8 cellular contexts compared by ENCODE assay signal in the genomic region with DNA sequence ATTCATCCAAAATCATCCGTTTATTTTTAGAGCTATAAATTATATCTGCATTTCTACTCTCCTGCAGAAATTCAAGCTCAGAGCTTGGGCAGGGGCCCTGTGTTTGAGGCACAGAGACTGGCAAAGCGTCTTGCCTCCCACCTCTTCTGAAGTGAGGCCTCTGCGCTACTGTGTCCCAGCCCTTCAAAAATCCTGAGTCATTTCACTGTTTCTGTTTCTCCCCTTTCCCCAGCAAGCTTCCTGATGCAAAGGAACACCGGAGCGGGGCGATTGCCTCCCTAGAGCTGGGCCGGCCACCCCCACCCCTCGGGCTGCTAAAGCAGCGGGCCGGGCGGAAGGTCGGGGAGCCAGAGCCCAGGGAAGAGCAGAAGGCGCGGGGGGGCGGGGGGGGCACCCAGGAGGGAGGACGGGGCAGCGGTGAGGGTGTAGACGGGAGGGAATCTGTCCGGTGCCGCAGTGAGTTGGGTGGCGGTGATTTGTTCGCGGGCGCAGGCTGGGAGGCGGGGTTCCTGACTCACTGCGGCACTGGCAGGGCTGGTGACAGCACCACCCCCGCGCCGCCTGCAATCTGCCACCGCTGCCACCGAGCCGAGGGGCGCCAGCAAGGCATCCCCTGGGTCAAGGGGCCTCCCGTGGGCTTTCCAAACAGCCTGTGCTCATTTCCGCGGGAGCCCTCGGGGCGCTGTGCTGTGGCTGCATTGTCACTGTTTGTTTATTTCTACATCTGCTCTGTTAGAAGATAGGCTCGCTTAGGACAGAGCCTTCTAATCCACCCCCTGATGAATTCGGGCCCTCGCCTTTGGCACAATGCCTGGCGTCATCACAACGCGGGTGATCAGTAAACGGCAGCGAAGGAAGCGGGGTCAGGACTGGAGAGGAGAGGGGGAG. TPM values are rescaled to one million over a fixed set of nuclear protein-coding genes. Genes with fewer than 3 reads are reported as not detected.
DNase-seq lines count a peak whose midpoint lies in the region; ATAC-seq and TF ChIP-seq lines count a peak whose summit lies in the region.

No MANE protein-coding gene starts in this region.

- DNase-seq in Calu3: peak; percentile 72
- DNase-seq in NCI-H1105 treated with DMSO at 0.1 percent for 48 hours (lab: John Stamatoyannopoulos, UW): peak; percentile 70
- peak; percentile 51 for DNase-seq in WTC11 (ENCODE audit: low spot score)
- peak; percentile 39 for DNase-seq in endothelial cell (ENCODE audit: low spot score)
- peak; percentile 9 to 44 (median 36) for DNase-seq in mucosa of descending colon
- no peak for DNase-seq in stimulated activated naive B cell treated with anti-CD40 and anti-IgM and Interleukin-4, amounts not matched to agents 10 μg/mL and 1 μg/mL and 100 μg/mL, for 72 hours

- H3K4me3 Mint-ChIP-seq in Calu3 (ENCODE audit: low read depth, unreplicated experiment) (peak overlapping the region; percentile 78), WTC11 (peak overlapping the region; percentile 82), endothelial cell (ENCODE audit: unreplicated experiment) (peak overlapping the region; percentile 87)
- peak overlapping the region; percentile 73 to 81 for H3K4me3 Mint-ChIP-seq in stimulated activated naive B cell treated with anti-CD40 and anti-IgM and Interleukin-4, amounts not matched to agents 10 μg/mL and 1 μg/mL and 100 μg/mL, for 72 hours

- H3K4me1 Mint-ChIP-seq in Calu3 (ENCODE audit: low read depth, unreplicated experiment) (no peaks in the 10 kb centered on the region), WTC11 (peaks cover 9% of the 10 kb centered on the region), endothelial cell (ENCODE audit: unreplicated experiment) (peaks cover 4% of the 10 kb centered on the region)
- H3K4me1 Mint-ChIP-seq in stimulated activated naive B cell treated with anti-CD40 and anti-IgM and Interleukin-4, amounts not matched to agents 10 μg/mL and 1 μg/mL and 100 μg/mL, for 72 hours: peaks cover 5 to 12% of the 10 kb centered on the region in 2 donors

- CTCF ChIA-PET in Calu3 (lab: Charles Lee): no interaction called here
- CTCF ChIA-PET in WTC11 (lab: Charles Lee): interaction anchor here (0.6 to 1.7 kb wide), 4 partner anchors 46 to 616 kb away, joined by 3 to 6 read pairs (median 5); a partner anchor contains a TSS

- H3K4me3 ChIP-seq in mucosa of descending colon: no peak overlapping the region

- peaks cover 3% of the 10 kb centered on the region for H3K9me3 Mint-ChIP-seq in Calu3 (ENCODE audit: low read depth, unreplicated experiment)
- peaks cover 10% of the 10 kb centered on the region for H3K9me3 Mint-ChIP-seq in WTC11
- no peaks in the 10 kb centered on the region for H3K9me3 Mint-ChIP-seq in endothelial cell (ENCODE audit: unreplicated experiment)
- H3K9me3 Mint-ChIP-seq in stimulated activated naive B cell treated with anti-CD40 and anti-IgM and Interleukin-4, amounts not matched to agents 10 μg/mL and 1 μg/mL and 100 μg/mL, for 72 hours: peaks cover 6 to 9% of the 10 kb centered on the region in 2 donors

- H3K36me3 Mint-ChIP-seq in Calu3 (ENCODE audit: insufficient read depth, unreplicated experiment) (peaks cover 10% of the 10 kb centered on the region), WTC11 (no peaks in the 10 kb centered on the region), endothelial cell (ENCODE audit: low read depth, unreplicated experiment) (no peaks in the 10 kb centered on the region)
- peaks cover 0 to 3% of the 10 kb centered on the region in 2 donors for H3K36me3 Mint-ChIP-seq in stimulated activated naive B cell treated with anti-CD40 and anti-IgM and Interleukin-4, amounts not matched to agents 10 μg/mL and 1 μg/mL and 100 μg/mL, for 72 hours

- BruUV-seq in Calu3 (replicated peaks; lab: Mats Ljungman, UMichigan): no TSS peak

- no peaks in the 10 kb centered on the region for H3K4me1 ChIP-seq in mucosa of descending colon (ENCODE audit: low read depth)

- H3K36me3 ChIP-seq in mucosa of descending colon (ENCODE audit: low read depth): no peaks in the 10 kb centered on the region

- intact Hi-C loops in Calu3 (cut with micrococcal nuclease; ENCODE audit: unreplicated experiment) (no loop called here), mucosa of descending colon (cut with DNase I, micrococcal nuclease) (no loop called here)

- TF ChIP-seq CTCF in Calu3 (IDR thresholded peaks at IDR 0.05; ENCODE audit: unreplicated experiment) (no peak), WTC11 (IDR thresholded peaks at IDR 0.05) (no peak), endothelial cell (IDR thresholded peaks at IDR 0.05; ENCODE audit: unreplicated experiment) (no peak), mucosa of descending colon (IDR thresholded peaks at IDR 0.05) (no peak)

- H3K9me3 ChIP-seq in mucosa of descending colon: no peaks in the 10 kb centered on the region

- H3K27me3 Mint-ChIP-seq in Calu3 (ENCODE audit: unreplicated experiment) (peaks cover 25% of the 10 kb centered on the region), WTC11 (ENCODE audit: low read depth) (peaks cover 32% of the 10 kb centered on the region), endothelial cell (ENCODE audit: unreplicated experiment) (peaks cover 3% of the 10 kb centered on the region)
- H3K27me3 Mint-ChIP-seq in stimulated activated naive B cell treated with anti-CD40 and anti-IgM and Interleukin-4, amounts not matched to agents 10 μg/mL and 1 μg/mL and 100 μg/mL, for 72 hours: peaks cover 42 to 50% of the 10 kb centered on the region in 2 donors

- H3K27ac Mint-ChIP-seq in Calu3 (ENCODE audit: unreplicated experiment) (peak overlapping the region; percentile 42), WTC11 (peak overlapping the region; percentile 54; the same call in 1 of the 2 replicates), endothelial cell (ENCODE audit: unreplicated experiment) (peak overlapping the region; percentile 33)
- peak overlapping the region; percentile 92 for H3K27ac Mint-ChIP-seq in stimulated activated naive B cell treated with anti-CD40 and anti-IgM and Interleukin-4, amounts not matched to agents 10 μg/mL and 1 μg/mL and 100 μg/mL, for 72 hours

- POLR2A ChIA-PET in WTC11 (lab: Charles Lee): no interaction called here

- peak; percentile 89 for ATAC-seq in WTC11
- peak; percentile 81 for ATAC-seq in mucosa of descending colon
- ATAC-seq in stimulated activated naive B cell treated with anti-CD40 and anti-IgM and Interleukin-4, amounts not matched to agents 10 μg/mL and 1 μg/mL and 100 μg/mL, for 72 hours (replicated peaks): peak; percentile 74 to 89
- ATAC-seq in HG02973 (IDR thresholded peaks at IDR 0.05; ENCODE audit: unreplicated experiment): no peak
- no peak for ATAC-seq in GM21447 (IDR thresholded peaks at IDR 0.05; ENCODE audit: unreplicated experiment)

TF ChIP-seq in WTC11, 78 proteins besides CTCF, POLR2A, EP300 and RAD21:
- TF ChIP-seq, protein P1, sequence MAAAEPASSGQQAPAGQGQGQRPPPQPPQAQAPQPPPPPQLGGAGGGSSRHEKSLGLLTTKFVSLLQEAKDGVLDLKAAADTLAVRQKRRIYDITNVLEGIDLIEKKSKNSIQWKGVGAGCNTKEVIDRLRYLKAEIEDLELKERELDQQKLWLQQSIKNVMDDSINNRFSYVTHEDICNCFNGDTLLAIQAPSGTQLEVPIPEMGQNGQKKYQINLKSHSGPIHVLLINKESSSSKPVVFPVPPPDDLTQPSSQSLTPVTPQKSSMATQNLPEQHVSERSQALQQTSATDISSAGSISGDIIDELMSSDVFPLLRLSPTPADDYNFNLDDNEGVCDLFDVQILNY (CRISPR knock-in tag; IDR thresholded peaks at IDR 0.05): no peak
- TF ChIP-seq FOXK1 (CRISPR knock-in tag; IDR thresholded peaks at IDR 0.05) (0 out of 2 replicates have a peak, but pooled peaks have one; percentile 28), ZNF396 (CRISPR knock-in tag; IDR thresholded peaks at IDR 0.05; ENCODE audit: borderline replicate concordance) (no peak), CBFB (CRISPR knock-in tag; IDR thresholded peaks at IDR 0.05; ENCODE audit: low read depth) (no peak), ZNF317 (CRISPR knock-in tag; IDR thresholded peaks at IDR 0.05; ENCODE audit: borderline replicate concordance, low read depth) (peak; percentile 44; the same call in 1 of the 2 replicates), ZNF263 (CRISPR knock-in tag; IDR thresholded peaks at IDR 0.05; ENCODE audit: low read depth) (no peak), NFYB (CRISPR knock-in tag; conservative IDR thresholded peaks at IDR 0.05; ENCODE audit: low read depth) (no peak), MYBL2 (CRISPR knock-in tag; IDR thresholded peaks at IDR 0.05) (no peak)
- TF ChIP-seq, protein P2, sequence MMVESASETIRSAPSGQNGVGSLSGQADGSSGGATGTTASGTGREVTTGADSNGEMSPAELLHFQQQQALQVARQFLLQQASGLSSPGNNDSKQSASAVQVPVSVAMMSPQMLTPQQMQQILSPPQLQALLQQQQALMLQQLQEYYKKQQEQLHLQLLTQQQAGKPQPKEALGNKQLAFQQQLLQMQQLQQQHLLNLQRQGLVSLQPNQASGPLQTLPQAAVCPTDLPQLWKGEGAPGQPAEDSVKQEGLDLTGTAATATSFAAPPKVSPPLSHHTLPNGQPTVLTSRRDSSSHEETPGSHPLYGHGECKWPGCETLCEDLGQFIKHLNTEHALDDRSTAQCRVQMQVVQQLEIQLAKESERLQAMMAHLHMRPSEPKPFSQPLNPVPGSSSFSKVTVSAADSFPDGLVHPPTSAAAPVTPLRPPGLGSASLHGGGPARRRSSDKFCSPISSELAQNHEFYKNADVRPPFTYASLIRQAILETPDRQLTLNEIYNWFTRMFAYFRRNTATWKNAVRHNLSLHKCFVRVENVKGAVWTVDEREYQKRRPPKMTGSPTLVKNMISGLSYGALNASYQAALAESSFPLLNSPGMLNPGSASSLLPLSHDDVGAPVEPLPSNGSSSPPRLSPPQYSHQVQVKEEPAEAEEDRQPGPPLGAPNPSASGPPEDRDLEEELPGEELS (CRISPR knock-in tag; IDR thresholded peaks at IDR 0.05): no peak
- TF ChIP-seq, protein P3, sequence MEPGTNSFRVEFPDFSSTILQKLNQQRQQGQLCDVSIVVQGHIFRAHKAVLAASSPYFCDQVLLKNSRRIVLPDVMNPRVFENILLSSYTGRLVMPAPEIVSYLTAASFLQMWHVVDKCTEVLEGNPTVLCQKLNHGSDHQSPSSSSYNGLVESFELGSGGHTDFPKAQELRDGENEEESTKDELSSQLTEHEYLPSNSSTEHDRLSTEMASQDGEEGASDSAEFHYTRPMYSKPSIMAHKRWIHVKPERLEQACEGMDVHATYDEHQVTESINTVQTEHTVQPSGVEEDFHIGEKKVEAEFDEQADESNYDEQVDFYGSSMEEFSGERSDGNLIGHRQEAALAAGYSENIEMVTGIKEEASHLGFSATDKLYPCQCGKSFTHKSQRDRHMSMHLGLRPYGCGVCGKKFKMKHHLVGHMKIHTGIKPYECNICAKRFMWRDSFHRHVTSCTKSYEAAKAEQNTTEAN (CRISPR knock-in tag; IDR thresholded peaks at IDR 0.05): 0 out of 2 replicates have a peak, but pooled peaks have one; percentile 48

RNA-seq across cellular contexts. Expression of a gene that starts 46.5 kb away (rescaled TPM):
- total RNA-seq in Calu3 (2022) (0.73 and 0.83 TPM in 2 replicates), WTC11 (2021) (0.41 to 0.72 TPM (median 0.57 TPM) in 3 replicates), endothelial cell (ENCODE audit: unreplicated experiment) (0.38 TPM), mucosa of descending colon (10 to 100 TPM in 1 of 3 donors, 1 to 10 TPM in 1, under 1 TPM in 1; 0.80 to 10.5 (median 1.1) TPM)

Comparison
In these comparisons a context has a peak if more than half of its experiments do, and no peak if none do; other contexts are left out.
1. H3K27ac Mint-ChIP-seq: peak in every context shown above with its lines; median percentile 92 in stimulated activated naive B cell treated with anti-CD40 and anti-IgM and Interleukin-4, amounts not matched to agents 10 μg/mL and 1 μg/mL and 100 μg/mL, for 72 hours; 54 in WTC11; 42 in Calu3; 33 in endothelial cell.
2. ATAC-seq: peak in WTC11 (single experiment), mucosa of descending colon (single experiment) and stimulated activated naive B cell treated with anti-CD40 and anti-IgM and Interleukin-4, amounts not matched to agents 10 μg/mL and 1 μg/mL and 100 μg/mL, for 72 hours (2 of 2); none in HG02973 (single experiment) and GM21447 (single experiment).
3. Peak in every context shown above with its lines, with median percentiles within 50 percentile points of each other: H3K4me3 Mint-ChIP-seq.